Comparison of ENCODE assay signal across 9 cellular contexts in the genomic region with DNA sequence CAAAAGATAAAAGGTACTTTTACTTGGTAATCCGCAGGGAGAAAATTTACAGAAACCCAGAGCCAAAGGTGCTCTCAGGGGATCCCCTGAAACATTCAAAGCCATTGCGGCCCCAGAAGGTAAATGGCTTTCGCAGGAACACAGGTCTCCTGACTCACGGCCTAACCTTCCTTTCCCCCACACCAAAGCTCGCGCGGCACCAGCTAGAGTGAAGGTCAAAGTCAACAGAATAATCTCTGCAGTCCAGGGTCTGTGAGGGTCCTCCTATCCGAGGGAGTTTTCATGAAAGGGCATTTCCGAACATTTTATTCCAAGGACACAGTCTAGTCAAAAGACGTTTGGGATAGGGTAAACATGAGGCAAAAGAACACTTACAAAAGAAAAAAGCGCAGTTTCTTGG. TPM values are rescaled to one million over a fixed set of nuclear protein-coding genes. Genes with fewer than 3 reads are reported as not detected.
DNase-seq lines count a peak whose midpoint lies in the region; ATAC-seq and TF ChIP-seq lines count a peak whose summit lies in the region.
"Had no signal": no experiment of that assay in that cellular context is flagged by ENCODE, and none has a peak within 500 bp of the region (broad histone marks: within the 10 kb centered on the region; RNA-seq: fewer than 3 reads in every experiment).

No MANE protein-coding gene starts in this region.

- peak overlapping the region; percentile 76 for H3K4me3 ChIP-seq in urinary bladder (ENCODE audit: low read depth, low read length)

- H3K27me3 Mint-ChIP-seq in activated naive CD4-positive, alpha-beta T cell treated with anti-CD3 and anti-CD28 coated beads, Interleukin-2, amount 50 U/mL, for 24 hours: peaks cover 14% of the 10 kb centered on the region
- peaks cover 32% of the 10 kb centered on the region for H3K27me3 Mint-ChIP-seq in chondrocyte (ENCODE audit: low read depth)
- H3K27me3 Mint-ChIP-seq in memory B cell: peaks cover 7% of the 10 kb centered on the region
- H3K27me3 Mint-ChIP-seq in activated T-cell treated with anti-CD3 and anti-CD28 coated beads, Interleukin-2, amount 50 U/mL, for 4 hours (ENCODE audit: low read depth): peaks cover 15% of the 10 kb centered on the region

- no peak for DNase-seq in activated naive CD4-positive, alpha-beta T cell treated with Interleukin-2 at 50 U/mL for 16 hours
- DNase-seq in chondrocyte (ENCODE audit: low spot score) (no peak), memory B cell (ENCODE audit: low spot score in 2 of 2) (no peak), DMS114 treated with DMSO at 0.1 percent for 48 hours (lab: John Stamatoyannopoulos, UW; ENCODE audit: unreplicated experiment) (no peak)
- no peak for DNase-seq in activated T-cell treated with anti-CD3 and anti-CD28 coated beads, Interleukin-2, amount 50 U/mL, for 4 hours

- ATAC-seq in memory B cell (ENCODE audit: low read depth) (no peak), GM21423 (IDR thresholded peaks at IDR 0.05; ENCODE audit: unreplicated experiment) (no peak)
- no peak for ATAC-seq in activated T-cell treated with anti-CD3 and anti-CD28 coated beads, Interleukin-2, amount 50 U/mL, for 4 hours

- H3K4me1 Mint-ChIP-seq in activated naive CD4-positive, alpha-beta T cell treated with anti-CD3 and anti-CD28 coated beads, Interleukin-2, amount 50 U/mL, for 24 hours: peaks cover 5% of the 10 kb centered on the region
- peaks cover 10% of the 10 kb centered on the region for H3K4me1 Mint-ChIP-seq in chondrocyte (ENCODE audit: low read depth)
- peaks cover 9% of the 10 kb centered on the region for H3K4me1 Mint-ChIP-seq in memory B cell
- H3K4me1 Mint-ChIP-seq in activated T-cell treated with anti-CD3 and anti-CD28 coated beads, Interleukin-2, amount 50 U/mL, for 4 hours (ENCODE audit: low read depth): peaks cover 2% of the 10 kb centered on the region

- H3K9me3 Mint-ChIP-seq in activated naive CD4-positive, alpha-beta T cell treated with anti-CD3 and anti-CD28 coated beads, Interleukin-2, amount 50 U/mL, for 24 hours: no peaks in the 10 kb centered on the region
- H3K9me3 Mint-ChIP-seq in chondrocyte (ENCODE audit: low read depth): no peaks in the 10 kb centered on the region
- H3K9me3 Mint-ChIP-seq in memory B cell: peaks cover 3% of the 10 kb centered on the region
- H3K9me3 Mint-ChIP-seq in activated T-cell treated with anti-CD3 and anti-CD28 coated beads, Interleukin-2, amount 50 U/mL, for 4 hours: no peaks in the 10 kb centered on the region

- TF ChIP-seq CTCF in chondrocyte (IDR thresholded peaks at IDR 0.05): no peak

- no peaks in the 10 kb centered on the region for H3K36me3 ChIP-seq in urinary bladder (ENCODE audit: insufficient read depth)

- peak overlapping the region; percentile 20 for H3K4me3 Mint-ChIP-seq in activated naive CD4-positive, alpha-beta T cell treated with anti-CD3 and anti-CD28 coated beads, Interleukin-2, amount 50 U/mL, for 24 hours
- H3K4me3 Mint-ChIP-seq in chondrocyte (ENCODE audit: unreplicated experiment): peak overlapping the region; percentile 69
- H3K4me3 Mint-ChIP-seq in memory B cell: peak overlapping the region; percentile 68
- no peak overlapping the region for H3K4me3 Mint-ChIP-seq in activated T-cell treated with anti-CD3 and anti-CD28 coated beads, Interleukin-2, amount 50 U/mL, for 4 hours

- WGBS in urinary bladder: 27% methylated on average over 11 of the region's 11 CpGs

- H3K4me1 ChIP-seq in urinary bladder (ENCODE audit: insufficient read depth): peaks cover 2% of the 10 kb centered on the region

- H3K36me3 Mint-ChIP-seq in activated naive CD4-positive, alpha-beta T cell treated with anti-CD3 and anti-CD28 coated beads, Interleukin-2, amount 50 U/mL, for 24 hours: no peaks in the 10 kb centered on the region
- H3K36me3 Mint-ChIP-seq in chondrocyte (ENCODE audit: low read depth): no peaks in the 10 kb centered on the region
- no peaks in the 10 kb centered on the region for H3K36me3 Mint-ChIP-seq in memory B cell
- H3K36me3 Mint-ChIP-seq in activated T-cell treated with anti-CD3 and anti-CD28 coated beads, Interleukin-2, amount 50 U/mL, for 4 hours (ENCODE audit: insufficient read depth): no peaks in the 10 kb centered on the region

- H3K27ac Mint-ChIP-seq in activated naive CD4-positive, alpha-beta T cell treated with anti-CD3 and anti-CD28 coated beads, Interleukin-2, amount 50 U/mL, for 24 hours: no peak overlapping the region
- H3K27ac Mint-ChIP-seq in chondrocyte (ENCODE audit: unreplicated experiment) (no peak overlapping the region), memory B cell (no peak overlapping the region)

- peak overlapping the region; percentile 93 for H3K27ac ChIP-seq in urinary bladder (ENCODE audit: low read depth)
- H3K27ac ChIP-seq: KMS-11 had no signal

RNA-seq across cellular contexts. Expression of a gene that starts 0.6 kb away (rescaled TPM):
- 0.20 TPM in 1 of 3 replicates, not detected in the others for total RNA-seq in chondrocyte
- 31.4 TPM for total RNA-seq in urinary bladder
- polyA plus RNA-seq in urinary bladder: 8.7 TPM
- total RNA-seq in activated T-cell treated with anti-CD3 and anti-CD28 coated beads, Interleukin-2, amount 50 U/mL, for 4 hours: under 1 TPM in 2 of 3 donors, not detected in 1; 0.08 to 0.14 TPM

RNA-seq across cellular contexts. Expression of a gene that starts 34.0 kb away (rescaled TPM):
- total RNA-seq in chondrocyte (0.55 to 1.2 TPM in 2 of 3 replicates, not detected in the other), urinary bladder (19.1 TPM)
- polyA plus RNA-seq in urinary bladder: 2.4 TPM
- total RNA-seq in activated T-cell treated with anti-CD3 and anti-CD28 coated beads, Interleukin-2, amount 50 U/mL, for 4 hours: under 1 TPM in 1 of 3 donors, not detected in 2; 0.20 TPM

RNA-seq across cellular contexts. Expression of a gene that starts 56.7 kb away (rescaled TPM):
- total RNA-seq in chondrocyte (0.22 to 0.31 TPM (median 0.28 TPM) in 3 replicates), urinary bladder (5.8 TPM)
- polyA plus RNA-seq in urinary bladder: 8.1 TPM
- under 1 TPM in 2 of 3 donors, not detected in 1; 0.16 to 0.66 TPM for total RNA-seq in activated T-cell treated with anti-CD3 and anti-CD28 coated beads, Interleukin-2, amount 50 U/mL, for 4 hours

Comparison
In these comparisons a context has a peak if more than half of its experiments do, and no peak if none do; other contexts are left out.
1. RNA of a gene that starts 0.6 kb away (total RNA-seq): 31.4 TPM in urinary bladder (single experiment); 0.20 TPM in chondrocyte and 0.08 to 0.14 TPM in activated T-cell treated with anti-CD3 and anti-CD28 coated beads, Interleukin-2, amount 50 U/mL, for 4 hours; every median in the first group is over 10 times any median in the second.